ENCODE assay signal across 20 cellular contexts in genomic region chr4:81580346-81581013, GRCh38.
DNase-seq lines count a peak whose midpoint lies in the region; ATAC-seq and TF ChIP-seq lines count a peak whose summit lies in the region.
"Had no signal": no experiment of that assay in that cellular context is flagged by ENCODE, and none has a peak within 500 bp of the region (broad histone marks: within the 10 kb centered on the region; RNA-seq: fewer than 3 reads in every experiment).

No MANE protein-coding gene starts in this region.

- no peak overlapping the region for H2AFZ ChIP-seq in DND-41 (ENCODE audit: low read depth, low read length)
- H2AFZ ChIP-seq: GM23248 had no signal

- POLR2A ChIA-PET in GM10248 (lab: Yijun Ruan, JAX) = no interaction called here

- H3K27ac ChIP-seq in DND-41 (ENCODE audit: low read length) = no peak overlapping the region
- no peak overlapping the region for H3K27ac ChIP-seq in spleen
- H3K27ac ChIP-seq: A549, GM23248 had no signal

- TF ChIP-seq CTCF in DND-41 (IDR thresholded peaks at IDR 0.05; ENCODE audit: borderline replicate concordance, extremely low read depth, low read length, poor library complexity, severe bottlenecking) (no peak), spleen (IDR thresholded peaks at IDR 0.05 in 8 of 11, conservative IDR thresholded peaks at IDR 0.05 in 3 of 11) (no peak), GM10248 (IDR thresholded peaks at IDR 0.05; ENCODE audit: control extremely low read depth, extremely low read depth, low read depth, missing control alignments) (no peak)

- 0 out of 3 replicates have a peak, but pooled peaks have one; percentile 14 for ATAC-seq in DND-41 (ENCODE audit: insufficient read depth, low read depth)
- no peak for ATAC-seq in HG03175 (IDR thresholded peaks at IDR 0.05; ENCODE audit: unreplicated experiment)
- ATAC-seq: A549, GM12878 had no signal

- H3K27me3 ChIP-seq in DND-41 (ENCODE audit: insufficient read depth, low read length, poor library complexity) = no peaks in the 10 kb centered on the region
- H3K27me3 ChIP-seq in spleen (replicated peaks in 1 of 7) = no peaks in the 10 kb centered on the region

- no peak for TF ChIP-seq POLR2A in spleen (IDR thresholded peaks at IDR 0.05)

- peak; percentile 5 for DNase-seq in activated gamma-delta T cell (lab: John Stamatoyannopoulos, UW)
- DNase-seq in activated gamma-delta T cell treated with Interleukin-2 at 50 U/mL for 16 hours = no peak
- no peak for DNase-seq in DND-41
- peak; percentile 72 for DNase-seq in spleen
- DNase-seq in GM10248 (ENCODE audit: extremely low spot score) = no peak
- DNase-seq: 8988T; ACHN; AML-193; C1 segment of cervical spinal cord; Calu3; CD4-positive, alpha-beta memory T cell; COR-L47; DMS53; DMS79 treated with DMSO at 0.1 percent for 48 hours; GM23248; H7; HCEC 1CT had no signal

- CTCF ChIA-PET in GM10248 (lab: Yijun Ruan, JAX) = interaction anchor here (0.9 to 2.4 kb wide), 3 partner anchors 11 to 21 kb away, joined by 3 to 7 read pairs (median 4); no protein-coding TSS in a partner anchor

- H3K36me3 ChIP-seq in DND-41 (ENCODE audit: insufficient read depth, low read length) (no peaks in the 10 kb centered on the region), spleen (no peaks in the 10 kb centered on the region)

- 90 to 96% (median 95%) methylated on average over 5 to 26 of the region's 26 CpGs for WGBS in spleen, 5 donors

- H3K4me3 ChIP-seq in DND-41 (ENCODE audit: low read depth in 1 of 2, low read length in 2 of 2) = no peak overlapping the region
- no peak overlapping the region for H3K4me3 ChIP-seq in spleen
- H3K4me3 ChIP-seq: A549, GM12878, GM23248 had no signal

- intact Hi-C loops in spleen (cut with DNase I; ENCODE audit: low total_unique reads) = no loop called here

- H3K4me1 ChIP-seq in DND-41 (ENCODE audit: insufficient read depth, low read length) = no peaks in the 10 kb centered on the region
- H3K4me1 ChIP-seq in spleen = peaks cover 0 to 6% (median 0%) of the 10 kb centered on the region in 6 donors
- H3K4me1 ChIP-seq: A549 had no signal

- no peaks in the 10 kb centered on the region for H3K79me2 ChIP-seq in DND-41 (ENCODE audit: insufficient read depth, low read length)

- no peaks in the 10 kb centered on the region for H4K20me1 ChIP-seq in DND-41 (ENCODE audit: insufficient read depth, low read length)

- H3K9ac ChIP-seq in DND-41 (ENCODE audit: low read depth, low read length) = no peak overlapping the region
- H3K9ac ChIP-seq: GM23248 had no signal

- no peak overlapping the region for H3K4me2 ChIP-seq in DND-41 (ENCODE audit: insufficient read depth, low read length)
- H3K4me2 ChIP-seq: A549 had no signal

- H3K9me3 ChIP-seq in DND-41 (ENCODE audit: insufficient read depth, low read length, severe bottlenecking) = no peaks in the 10 kb centered on the region
- H3K9me3 ChIP-seq in spleen = peaks cover 0 to 11% (median 3%) of the 10 kb centered on the region in 8 donors
- H3K9me3 ChIP-seq: A549 had no signal

Comparison
In these comparisons a context has a peak if more than half of its experiments do, and no peak if none do; other contexts are left out.
1. DNase-seq: peak in activated gamma-delta T cell (single experiment) and spleen (single experiment); none in activated gamma-delta T cell treated with Interleukin-2 at 50 U/mL for 16 hours (single experiment), DND-41 (single experiment) and GM10248 (single experiment).